In the genomic region with DNA sequence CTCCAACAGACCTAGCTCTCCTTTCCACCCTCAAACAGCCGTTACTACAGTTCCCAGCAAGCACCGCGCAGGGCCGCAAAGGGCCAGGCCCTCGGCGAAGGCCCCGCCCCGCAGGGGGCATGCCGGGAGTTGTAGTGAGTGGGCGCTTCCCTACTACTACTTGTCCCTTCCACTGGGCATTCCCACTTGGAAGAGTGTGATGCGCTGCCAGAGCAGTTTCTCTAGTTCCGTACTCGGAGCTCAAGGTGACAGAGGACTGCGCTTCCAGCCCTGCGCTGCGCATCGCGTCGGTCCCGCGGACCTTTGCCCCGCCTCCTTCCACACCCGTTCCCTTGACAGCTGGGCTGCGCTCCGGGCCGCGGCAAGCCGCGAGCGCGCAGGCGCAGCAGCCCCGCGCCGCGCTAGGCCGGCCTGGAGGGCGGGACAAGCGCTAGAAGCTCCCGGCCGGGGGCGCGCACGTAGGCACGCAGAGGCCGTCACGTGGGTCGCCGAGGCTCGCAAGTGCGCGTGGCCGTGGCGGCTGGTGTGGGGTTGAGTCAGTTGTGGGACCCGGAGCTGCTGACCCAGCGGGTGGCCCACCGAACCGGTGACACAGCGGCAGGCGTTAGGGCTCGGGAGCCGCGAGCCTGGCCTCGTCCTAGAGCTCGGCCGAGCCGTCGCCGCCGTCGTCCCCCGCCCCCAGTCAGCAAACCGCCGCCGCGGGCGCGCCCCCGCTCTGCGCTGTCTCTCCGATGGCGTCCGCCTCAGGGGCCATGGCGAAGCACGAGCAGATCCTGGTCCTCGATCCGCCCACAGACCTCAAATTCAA, we compare ENCODE assay signal across 8 cellular contexts. TPM values are rescaled to one million over a fixed set of nuclear protein-coding genes. Genes with fewer than 3 reads are reported as not detected.
DNase-seq lines count a peak whose midpoint lies in the region; ATAC-seq and TF ChIP-seq lines count a peak whose summit lies in the region.

A gene with protein sequence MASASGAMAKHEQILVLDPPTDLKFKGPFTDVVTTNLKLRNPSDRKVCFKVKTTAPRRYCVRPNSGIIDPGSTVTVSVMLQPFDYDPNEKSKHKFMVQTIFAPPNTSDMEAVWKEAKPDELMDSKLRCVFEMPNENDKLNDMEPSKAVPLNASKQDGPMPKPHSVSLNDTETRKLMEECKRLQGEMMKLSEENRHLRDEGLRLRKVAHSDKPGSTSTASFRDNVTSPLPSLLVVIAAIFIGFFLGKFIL (plus strand): TSS at position 491 of the 808 bp plus-strand sequence. CDS start 241 bp downstream, at position 732.

- H3K4me3 Mint-ChIP-seq in natural killer cell treated with Interleukin-12 subunit alpha and Interleukin-12 subunit beta and Interleukin-15 and Interleukin-18, amount 100 ng/mL, for 72 hours: peak within 1 kb of the TSS; percentile 95

- H3K9me3 ChIP-seq in HAP-1 (no peaks in the 10 kb centered on the region), MG63 (peaks cover 2% of the 10 kb centered on the region; the same call in 1 of the 2 replicates)

- TF ChIP-seq CTCF in fibroblast of pulmonary artery (IDR thresholded peaks at IDR 0.05; ENCODE audit: low read length, missing control alignments): no peak

- peaks cover 33% of the 10 kb centered on the region for H3K4me1 ChIP-seq in HAP-1

- H3K36me3 Mint-ChIP-seq in natural killer cell treated with Interleukin-12 subunit alpha and Interleukin-12 subunit beta and Interleukin-15 and Interleukin-18, amount 100 ng/mL, for 72 hours: no peaks in the 10 kb centered on the region

- H3K27me3 Mint-ChIP-seq in natural killer cell treated with Interleukin-12 subunit alpha and Interleukin-12 subunit beta and Interleukin-15 and Interleukin-18, amount 100 ng/mL, for 72 hours: peaks cover 8 to 19% of the 10 kb centered on the region in 2 donors

- peaks cover 16 to 26% of the 10 kb centered on the region in 2 donors for H3K4me1 Mint-ChIP-seq in natural killer cell treated with Interleukin-12 subunit alpha and Interleukin-12 subunit beta and Interleukin-15 and Interleukin-18, amount 100 ng/mL, for 72 hours (ENCODE audit: low read depth in 2 of 2)

- H3K36me3 ChIP-seq in HAP-1 (replicated peaks): 0 out of 2 replicates have a peak, but pooled peaks cover 3% of the 10 kb centered on the region
- H3K36me3 ChIP-seq in MG63: no peaks in the 10 kb centered on the region; the same call in 1 of the 2 replicates

- H3K4me3 ChIP-seq in HAP-1 (peak within 1 kb of the TSS; percentile 76), MG63 (peak within 1 kb of the TSS; percentile 92), fibroblast of pulmonary artery (replicated peaks; ENCODE audit: low read depth, low read length) (peak within 1 kb of the TSS; percentile 84)

- peak; percentile 94 to 95 for ATAC-seq in natural killer cell treated with Interleukin-12 subunit alpha and Interleukin-12 subunit beta and Interleukin-15 and Interleukin-18, amount 100 ng/mL, for 72 hours

- in situ Hi-C loops in G401 (cut with HindIII; ENCODE audit: low sequenced_read_pairs) (no loop called here), HAP-1 (cut with MboI; ENCODE audit: low sequenced_read_pairs) (no loop called here)

- H3K27me3 ChIP-seq in HAP-1 (ENCODE audit: low read depth): no peaks in the 10 kb centered on the region
- H3K27me3 ChIP-seq in MG63: no peaks in the 10 kb centered on the region

- peak; percentile 96 for DNase-seq in G401 (ENCODE audit: low spot score)
- DNase-seq in HAP-1 (ENCODE audit: low spot score in 2 of 2): peak; percentile 92 to 95
- peak; percentile 95 for DNase-seq in MG63
- DNase-seq in SHP77 (lab: John Stamatoyannopoulos, UW): peak; percentile 82 to 91
- peak; percentile 91 for DNase-seq in activated effector memory CD4-positive, alpha-beta T cell treated with Interleukin-2 at 50 U/mL for 16 hours
- DNase-seq in fibroblast of pulmonary artery (ENCODE audit: low read depth): peak; percentile 97
- DNase-seq in natural killer cell treated with Interleukin-12 subunit alpha and Interleukin-12 subunit beta and Interleukin-15 and Interleukin-18, amount 100 ng/mL, for 72 hours (ENCODE audit: low spot score): peak; percentile 98
- peak; percentile 91 for DNase-seq in stimulated activated naive CD4-positive, alpha-beta T cell treated with Interleukin-2 at 50 U/mL for 16 hours (lab: John Stamatoyannopoulos, UW)

- H3K27ac Mint-ChIP-seq in natural killer cell treated with Interleukin-12 subunit alpha and Interleukin-12 subunit beta and Interleukin-15 and Interleukin-18, amount 100 ng/mL, for 72 hours: peak within 1 kb of the TSS; percentile 81 to 89

- H3K9me3 Mint-ChIP-seq in natural killer cell treated with Interleukin-12 subunit alpha and Interleukin-12 subunit beta and Interleukin-15 and Interleukin-18, amount 100 ng/mL, for 72 hours: no peaks in the 10 kb centered on the region

RNA-seq across cellular contexts. Expression of the gene that starts here (rescaled TPM):
- total RNA-seq in G401 (2014; rRNA removed; shearing (Covaris generic)): 141 and 231 TPM in 2 replicates
- total RNA-seq in MG63 (2014; rRNA removed; shearing (Covaris generic); ENCODE audit: low replicate concordance): 238 and 451 TPM in 2 replicates
- 100 to 1,000 TPM; 146 to 153 TPM for total RNA-seq in natural killer cell treated with Interleukin-12 subunit alpha and Interleukin-12 subunit beta and Interleukin-15 and Interleukin-18, amount 100 ng/mL, for 72 hours

Comparison
In these comparisons a context has a peak if more than half of its experiments do, and no peak if none do; other contexts are left out.
1. Peak in every context shown above with its lines: DNase-seq, ATAC-seq and H3K4me3 ChIP-seq.